Comparison of ENCODE assay signal across 1 cellular context in the genomic region with DNA sequence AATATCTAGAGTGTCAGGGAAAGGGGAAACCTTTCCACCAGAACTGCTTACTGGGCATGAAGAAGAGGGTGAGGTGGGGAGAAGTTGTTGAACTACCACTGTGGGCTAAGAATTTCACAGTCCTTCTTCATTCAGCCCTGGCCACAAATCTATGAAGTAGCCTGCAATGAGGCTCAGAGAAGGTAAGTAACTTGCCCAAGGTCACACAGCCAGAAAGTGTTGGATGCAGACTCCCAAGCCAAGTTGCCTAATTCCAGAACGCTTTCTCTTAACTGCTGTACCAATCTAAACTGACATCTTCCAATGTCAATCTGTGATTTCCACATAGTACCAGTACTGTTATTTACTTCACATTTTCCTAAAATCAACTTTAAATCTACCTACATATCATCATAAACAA.
A peak's percentile ranks its signal among the peaks of the same experiment; 100 is the strongest.
TF ChIP-seq lines count a peak whose summit lies in the region.

No MANE protein-coding gene starts in this region.

TF ChIP-seq in K562, 482 proteins besides CTCF, POLR2A, EP300 and RAD21:
- TF ChIP-seq KDM1A (IDR thresholded peaks at IDR 0.05) (peak in 1 of 2 experiments; percentile 26; a peak in 1 of 4 replicates), MYC (IDR thresholded peaks at IDR 0.05; ENCODE audit: low read depth, low read length) (no peak), MYC (CRISPR knock-in tag; IDR thresholded peaks at IDR 0.05; ENCODE audit: borderline replicate concordance, low read depth) (no peak), MAZ (CRISPR knock-in tag; conservative IDR thresholded peaks at IDR 0.05 in 1 of 2, IDR thresholded peaks at IDR 0.05 in 1 of 2) (no peak), ZNF77 (CRISPR knock-in tag; IDR thresholded peaks at IDR 0.05) (no peak), HIVEP1 (CRISPR knock-in tag; IDR thresholded peaks at IDR 0.05) (no peak), RBM25 (IDR thresholded peaks at IDR 0.05; ENCODE audit: low read depth, low read length, severe bottlenecking) (peak; percentile 82), TEAD4 (IDR thresholded peaks at IDR 0.05; ENCODE audit: low read length) (no peak), TEAD4 (CRISPR knock-in tag; IDR thresholded peaks at IDR 0.05; ENCODE audit: borderline replicate concordance) (no peak), POU5F1 (IDR thresholded peaks at IDR 0.05; ENCODE audit: borderline replicate concordance, low read depth, low read length, partially characterized antibody) (no peak), CCNT2 (IDR thresholded peaks at IDR 0.05; ENCODE audit: borderline replicate concordance, extremely low read depth, insufficient read length, low read depth, low read length) (no peak), ZNF175 (CRISPR knock-in tag; IDR thresholded peaks at IDR 0.05; ENCODE audit: low read depth) (no peak), ZNF589 (CRISPR knock-in tag; IDR thresholded peaks at IDR 0.05; ENCODE audit: low read depth) (no peak), BCOR (IDR thresholded peaks at IDR 0.05) (peak; percentile 58), ZFP36 (IDR thresholded peaks at IDR 0.05; ENCODE audit: low read depth, low read length, partially characterized antibody) (peak; percentile 69), NR1H2 (CRISPR knock-in tag; IDR thresholded peaks at IDR 0.05) (no peak), ETS2 (tag; IDR thresholded peaks at IDR 0.05; ENCODE audit: borderline replicate concordance, poor library complexity, severe bottlenecking) (no peak), SRSF7 (optimal IDR thresholded peaks at IDR 0.05; ENCODE audit: low read depth, low read length) (no peak), ZNF232 (CRISPR knock-in tag; IDR thresholded peaks at IDR 0.05) (no peak)
- TF ChIP-seq, protein P1, sequence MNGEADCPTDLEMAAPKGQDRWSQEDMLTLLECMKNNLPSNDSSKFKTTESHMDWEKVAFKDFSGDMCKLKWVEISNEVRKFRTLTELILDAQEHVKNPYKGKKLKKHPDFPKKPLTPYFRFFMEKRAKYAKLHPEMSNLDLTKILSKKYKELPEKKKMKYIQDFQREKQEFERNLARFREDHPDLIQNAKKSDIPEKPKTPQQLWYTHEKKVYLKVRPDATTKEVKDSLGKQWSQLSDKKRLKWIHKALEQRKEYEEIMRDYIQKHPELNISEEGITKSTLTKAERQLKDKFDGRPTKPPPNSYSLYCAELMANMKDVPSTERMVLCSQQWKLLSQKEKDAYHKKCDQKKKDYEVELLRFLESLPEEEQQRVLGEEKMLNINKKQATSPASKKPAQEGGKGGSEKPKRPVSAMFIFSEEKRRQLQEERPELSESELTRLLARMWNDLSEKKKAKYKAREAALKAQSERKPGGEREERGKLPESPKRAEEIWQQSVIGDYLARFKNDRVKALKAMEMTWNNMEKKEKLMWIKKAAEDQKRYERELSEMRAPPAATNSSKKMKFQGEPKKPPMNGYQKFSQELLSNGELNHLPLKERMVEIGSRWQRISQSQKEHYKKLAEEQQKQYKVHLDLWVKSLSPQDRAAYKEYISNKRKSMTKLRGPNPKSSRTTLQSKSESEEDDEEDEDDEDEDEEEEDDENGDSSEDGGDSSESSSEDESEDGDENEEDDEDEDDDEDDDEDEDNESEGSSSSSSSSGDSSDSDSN (IDR thresholded peaks at IDR 0.05; ENCODE audit: borderline replicate concordance in 1 of 2, low read depth in 2 of 2, low read length in 2 of 2): no peak
